Comparison of ENCODE assay signal across 26 cellular contexts in genomic region chr1:55124470-55124869, GRCh38.
DNase-seq lines count a peak whose midpoint lies in the region; ATAC-seq and TF ChIP-seq lines count a peak whose summit lies in the region.
"Had no signal": no experiment of that assay in that cellular context is flagged by ENCODE, and none has a peak within 500 bp of the region (broad histone marks: within the 10 kb centered on the region; RNA-seq: fewer than 3 reads in every experiment).

No MANE protein-coding gene starts in this region.

- H3K27ac Mint-ChIP-seq in CD8-positive, alpha-beta T cell: peak overlapping the region; percentile 55
- peak overlapping the region; percentile 77 for H3K27ac Mint-ChIP-seq in T-helper 17 cell
- H3K27ac Mint-ChIP-seq in CD4-positive, alpha-beta memory T cell: peak overlapping the region in 3 of 7 donors; percentile 1 to 36 (median 4)

- WGBS in upper lobe of left lung, 2 donors: 93 to 95% methylated on average over 5 of the region's 5 CpGs

- H3K27me3 ChIP-seq in CD8-positive, alpha-beta T cell (ENCODE audit: insufficient read depth, low read length): no peaks in the 10 kb centered on the region
- no peaks in the 10 kb centered on the region for H3K27me3 ChIP-seq in CD4-positive, alpha-beta memory T cell (ENCODE audit: insufficient read depth, low read length)
- H3K27me3 ChIP-seq in upper lobe of left lung: no peaks in the 10 kb centered on the region
- H3K27me3 ChIP-seq: dorsolateral prefrontal cortex, stomach, tibial nerve had no signal

- TF ChIP-seq CTCF in CD8-positive, alpha-beta T cell (IDR thresholded peaks at IDR 0.05): no peak
- TF ChIP-seq CTCF in GM12865 (IDR thresholded peaks at IDR 0.05; ENCODE audit: insufficient read depth, low read depth, low read length, missing control alignments) (no peak), upper lobe of left lung (IDR thresholded peaks at IDR 0.05) (no peak)

- H3K9me3 ChIP-seq in CD8-positive, alpha-beta T cell (ENCODE audit: low read length): no peaks in the 10 kb centered on the region
- no peaks in the 10 kb centered on the region for H3K9me3 ChIP-seq in T-helper 17 cell (ENCODE audit: control insufficient read depth, low read length, poor library complexity, severe bottlenecking)
- no peaks in the 10 kb centered on the region for H3K9me3 ChIP-seq in CD4-positive, alpha-beta memory T cell (ENCODE audit: control insufficient read depth in 1 of 2, low read length in 2 of 2)
- H3K9me3 ChIP-seq in upper lobe of left lung: no peaks in the 10 kb centered on the region
- H3K9me3 ChIP-seq: stomach, tibial nerve had no signal

- no peak overlapping the region for H3K27ac ChIP-seq in CD8-positive, alpha-beta T cell (ENCODE audit: low read depth, low read length)
- H3K27ac ChIP-seq in epithelial cell of prostate (peak overlapping the region; percentile 58), upper lobe of left lung (no peak overlapping the region)
- no peak overlapping the region for H3K27ac ChIP-seq in CD4-positive, alpha-beta memory T cell (ENCODE audit: low read depth, low read length)
- H3K27ac ChIP-seq: dorsolateral prefrontal cortex, PC-9, stomach, tibial nerve had no signal

- CTCF ChIA-PET in CD8-positive, alpha-beta T cell (lab: Charles Lee): interaction anchor here (1.0 to 2.7 kb wide), 2 partner anchors 15 to 153 kb away, joined by 3 to 8 read pairs; no protein-coding TSS in a partner anchor
- CTCF ChIA-PET in CD4-positive, alpha-beta memory T cell (lab: Charles Lee; ENCODE audit: partially characterized antibody): no interaction called here

- intact Hi-C loops in CD8-positive, alpha-beta T cell (cut with DNase I, micrococcal nuclease): loop anchor here in 1 of 2 experiments (5.0 kb wide), 1 partner anchor 47 kb away; no protein-coding TSS in a partner anchor
- intact Hi-C loops in CD4-positive, alpha-beta memory T cell (cut with micrococcal nuclease): no loop called here

- no peak for TF ChIP-seq POLR2A in upper lobe of left lung (IDR thresholded peaks at IDR 0.05)

- no peaks in the 10 kb centered on the region for H3K9me3 Mint-ChIP-seq in CD8-positive, alpha-beta T cell
- H3K9me3 Mint-ChIP-seq in CD4-positive, alpha-beta memory T cell: no peaks in the 10 kb centered on the region

- H3K27me3 Mint-ChIP-seq in CD8-positive, alpha-beta T cell (ENCODE audit: low read depth): no peaks in the 10 kb centered on the region
- no peaks in the 10 kb centered on the region for H3K27me3 Mint-ChIP-seq in T-helper 17 cell
- H3K27me3 Mint-ChIP-seq in CD4-positive, alpha-beta memory T cell: no peaks in the 10 kb centered on the region

- H3K36me3 Mint-ChIP-seq in CD8-positive, alpha-beta T cell: peaks cover 90% of the 10 kb centered on the region
- peaks cover 44% of the 10 kb centered on the region for H3K36me3 Mint-ChIP-seq in T-helper 17 cell (ENCODE audit: low read depth)
- H3K36me3 Mint-ChIP-seq in CD4-positive, alpha-beta memory T cell: peaks cover 74 to 89% of the 10 kb centered on the region in 2 donors

- no peak for TF ChIP-seq EP300 in upper lobe of left lung (IDR thresholded peaks at IDR 0.05)

- POLR2A ChIA-PET in CD8-positive, alpha-beta T cell (lab: Charles Lee): no interaction called here
- POLR2A ChIA-PET in CD4-positive, alpha-beta memory T cell (lab: Charles Lee; ENCODE audit: partially characterized antibody): no interaction called here

- peaks cover 12% of the 10 kb centered on the region for H3K4me1 Mint-ChIP-seq in CD8-positive, alpha-beta T cell (ENCODE audit: low read depth)
- H3K4me1 Mint-ChIP-seq in T-helper 17 cell: peaks cover 30% of the 10 kb centered on the region
- H3K4me1 Mint-ChIP-seq in CD4-positive, alpha-beta memory T cell: peaks cover 11 to 16% (median 12%) of the 10 kb centered on the region in 4 donors

- no peak overlapping the region for H3K4me3 ChIP-seq in CD8-positive, alpha-beta T cell (ENCODE audit: low read depth, low read length)
- H3K4me3 ChIP-seq in GM12865 (ENCODE audit: low read depth, low read length) (no peak overlapping the region), upper lobe of left lung (no peak overlapping the region)
- H3K4me3 ChIP-seq in CD4-positive, alpha-beta memory T cell (ENCODE audit: low read length in 2 of 2): no peak overlapping the region
- H3K4me3 ChIP-seq: dorsolateral prefrontal cortex, PC-9, stomach, tibial nerve had no signal

- no peak overlapping the region for H3K4me3 Mint-ChIP-seq in CD8-positive, alpha-beta T cell
- H3K4me3 Mint-ChIP-seq in T-helper 17 cell: no peak overlapping the region
- no peak overlapping the region for H3K4me3 Mint-ChIP-seq in CD4-positive, alpha-beta memory T cell

- no peak for DNase-seq in CD8-positive, alpha-beta T cell
- DNase-seq in GM12865 (ENCODE audit: low read depth) (peak; percentile 19), T-helper 17 cell (no peak), epithelial cell of prostate (ENCODE audit: low read depth, low spot score) (no peak), upper lobe of left lung (no peak)
- DNase-seq in CD4-positive, alpha-beta memory T cell: no peak
- DNase-seq: activated CD4-positive, CD25-positive, alpha-beta regulatory T cell treated with anti-CD3 and anti-CD28 coated beads, Interleukin-2, amount 50 U/mL, for 72 hours; activated effector memory CD4-positive, alpha-beta T cell treated with Interleukin-2 at 50 U/mL for 16 hours; anterior cingulate cortex; central memory CD4-positive, alpha-beta T cell; COR-L47; DMS79; dorsolateral prefrontal cortex; H7; islet precursor cell; NCI-H1417; NCI-H2107; NCI-H510A; nucleus accumbens; PC-9; SHP77; stimulated activated CD4-positive, alpha-beta T cell treated with anti-CD3 and anti-CD28 coated beads, Interleukin-4, amount 100 ng/mL, for 24 hours; stomach had no signal

- no peaks in the 10 kb centered on the region for H3K4me1 ChIP-seq in CD8-positive, alpha-beta T cell (ENCODE audit: insufficient read depth, low read length)
- H3K4me1 ChIP-seq in CD4-positive, alpha-beta memory T cell (ENCODE audit: insufficient read depth, low read length): peaks cover 5% of the 10 kb centered on the region
- H3K4me1 ChIP-seq in upper lobe of left lung: no peaks in the 10 kb centered on the region
- H3K4me1 ChIP-seq: tibial nerve had no signal

- no peak for ATAC-seq in CD8-positive, alpha-beta T cell
- ATAC-seq in T-helper 17 cell (no peak), GM18520 (IDR thresholded peaks at IDR 0.05; ENCODE audit: unreplicated experiment) (no peak), HG03378 (IDR thresholded peaks at IDR 0.05; ENCODE audit: unreplicated experiment) (no peak), upper lobe of left lung (ENCODE audit: low FRiP score in 2 of 2) (no peak)

- peaks cover 81% of the 10 kb centered on the region for H3K36me3 ChIP-seq in CD8-positive, alpha-beta T cell (ENCODE audit: insufficient read depth, low read length)
- H3K36me3 ChIP-seq in CD4-positive, alpha-beta memory T cell (ENCODE audit: insufficient read depth, low read length): peaks cover 69% of the 10 kb centered on the region
- peaks cover 33 to 96% (median 80%) of the 10 kb centered on the region in 4 donors for H3K36me3 ChIP-seq in upper lobe of left lung
